In genomic region chrX:78124304-78124703, GRCh38 we compare ENCODE assay signal across 9 cellular contexts. TPM values are rescaled to one million over a fixed set of nuclear protein-coding genes. Genes with fewer than 3 reads are reported as not detected.
DNase-seq lines count a peak whose midpoint lies in the region; ATAC-seq and TF ChIP-seq lines count a peak whose summit lies in the region.
"Had no signal": no experiment of that assay in that cellular context is flagged by ENCODE, and none has a peak within 500 bp of the region (broad histone marks: within the 10 kb centered on the region; RNA-seq: fewer than 3 reads in every experiment).

No MANE protein-coding gene starts in this region.

- H3K4me3 ChIP-seq in BE2C (ENCODE audit: low read depth, low read length): no peak overlapping the region
- H3K4me3 ChIP-seq in foreskin fibroblast (ENCODE audit: low read depth in 1 of 2, low read length in 2 of 2): no peak overlapping the region

- TF ChIP-seq CTCF in BE2C (IDR thresholded peaks at IDR 0.05; ENCODE audit: low read depth, low read length) (peak; percentile 32), GM12873 (IDR thresholded peaks at IDR 0.05; ENCODE audit: insufficient read depth, low read depth, low read length, missing control alignments) (peak; percentile 45), foreskin fibroblast (IDR thresholded peaks at IDR 0.05; ENCODE audit: low read depth, low read length) (peak; percentile 7)

- DNase-seq in BE2C (no peak), RKO (ENCODE audit: low spot score) (peak; percentile 52), foreskin fibroblast (peak in 1 of 2 donors; percentile 33), NCI-H345 (lab: John Stamatoyannopoulos, UW) (no peak), anterior cingulate cortex (lab: John Stamatoyannopoulos, UW) (no peak)
- DNase-seq: NCI-H2029 had no signal

- no peak for ATAC-seq in GM21367 (IDR thresholded peaks at IDR 0.05; ENCODE audit: unreplicated experiment)
- ATAC-seq: left lobe of liver had no signal

- peaks cover 67% of the 10 kb centered on the region for H3K36me3 ChIP-seq in BE2C

- H3K9me3 ChIP-seq in BE2C: no peaks in the 10 kb centered on the region

- H3K27me3 ChIP-seq in BE2C: no peaks in the 10 kb centered on the region

- no peaks in the 10 kb centered on the region for H3K4me1 ChIP-seq in BE2C

RNA-seq across cellular contexts. Expression of gene TAF9B, which starts 15.1 kb away (rescaled TPM):
- 12.1 TPM for polyA plus RNA-seq in BE2C (2012; ENCODE audit: insufficient read depth, insufficient read length, low read depth)

RNA-seq across cellular contexts. Expression of gene PGK1, which starts 20.3 kb away (rescaled TPM):
- polyA plus RNA-seq in BE2C (2012; ENCODE audit: insufficient read depth, insufficient read length, low read depth): 564 TPM
